Comparison of ENCODE assay signal across 18 cellular contexts in genomic region chr2:70991142-70991541, GRCh38. TPM values are rescaled to one million over a fixed set of nuclear protein-coding genes. Genes with fewer than 3 reads are reported as not detected.
"Had no signal": no experiment of that assay in that cellular context is flagged by ENCODE, and none has a peak within 500 bp of the region (broad histone marks: within the 10 kb centered on the region; RNA-seq: fewer than 3 reads in every experiment).

No MANE protein-coding gene starts in this region.

- DNase-seq: activated CD4-positive, alpha-beta T cell treated with anti-CD3 and anti-CD28 coated beads for 36 hours; central memory CD4-positive, alpha-beta T cell; colonic mucosa; esophagus squamous epithelium; hippocampal formation; stimulated activated CD4-positive, alpha-beta T cell treated with anti-CD3 and anti-CD28 coated beads, Interleukin-4, amount 100 ng/mL, for 1 hour; stimulated activated naive CD4-positive, alpha-beta T cell treated with Interleukin-2 at 50 U/mL for 16 hours; substantia nigra had no signal

- FAIRE-seq: keratinocyte had no signal

- H3K9me3 Mint-ChIP-seq: activated naive CD4-positive, alpha-beta T cell treated with anti-CD3 and anti-CD28 coated beads, Interleukin-2, amount 50 U/mL, for 72 hours; activated T-helper 2 cell treated with anti-CD3 and anti-CD28 coated beads, Interferon-gamma antibody, Interleukin-2, Interleukin-4, amounts not matched to agents 10 μg/mL and 5 μg/mL and 100 μg/mL, durations not matched to agents 14 hours and 24 hours and 36 hours had no signal

- H3K27ac Mint-ChIP-seq: activated T-helper 2 cell treated with anti-CD3 and anti-CD28 coated beads, Interferon-gamma antibody, Interleukin-2, Interleukin-4, amounts not matched to agents 10 μg/mL and 5 μg/mL and 100 μg/mL, durations not matched to agents 14 hours and 24 hours and 36 hours had no signal

- H3K4me3 ChIP-seq: colonic mucosa, esophagus squamous epithelium, tibial nerve had no signal

- H3K27me3 ChIP-seq: colonic mucosa, esophagus squamous epithelium, neutrophil, tibial nerve had no signal

- H3K27ac ChIP-seq: colonic mucosa, esophagus squamous epithelium, neutrophil, tibial nerve had no signal

- H3K4me3 Mint-ChIP-seq: activated CD4-positive, alpha-beta T cell treated with anti-CD3 and anti-CD28 coated beads for 36 hours had no signal

- H3K9me3 ChIP-seq: colonic mucosa, esophagus squamous epithelium, neutrophil, tibial nerve had no signal

- H3K27me3 Mint-ChIP-seq: activated CD4-positive, alpha-beta T cell treated with anti-CD3 and anti-CD28 coated beads for 36 hours had no signal

- ATAC-seq: activated CD4-positive, alpha-beta T cell treated with anti-CD3 and anti-CD28 coated beads for 36 hours; activated naive CD4-positive, alpha-beta T cell treated with anti-CD3 and anti-CD28 coated beads, Interleukin-2, amount 50 U/mL, for 72 hours; SK-N-SH treated with all-trans-retinoic acid at 6 μM for 48 hours had no signal

RNA-seq across cellular contexts. Expression of gene ANKRD53, which starts 12.7 kb away (rescaled TPM):
- total RNA-seq: activated T-helper 2 cell treated with anti-CD3 and anti-CD28 coated beads, Interferon-gamma antibody, Interleukin-2, Interleukin-4, amounts not matched to agents 10 μg/mL and 5 μg/mL and 100 μg/mL, durations not matched to agents 14 hours and 24 hours and 36 hours; T-helper 1 cell treated with Interleukin-12 subunit alpha and Interleukin-12 subunit beta and Interleukin-4 antibody, amounts not matched to agents 30 ng/mL and 1 ng/mL, for 36 hours had no signal
- polyA plus RNA-seq: keratinocyte had no signal

RNA-seq across cellular contexts. Expression of gene ATP6V1B1, which starts 55.4 kb away (rescaled TPM):
- total RNA-seq: activated CD4-positive, alpha-beta T cell treated with anti-CD3 and anti-CD28 coated beads for 36 hours; activated T-helper 2 cell treated with anti-CD3 and anti-CD28 coated beads, Interferon-gamma antibody, Interleukin-2, Interleukin-4, amounts not matched to agents 10 μg/mL and 5 μg/mL and 100 μg/mL, durations not matched to agents 14 hours and 24 hours and 36 hours; colonic mucosa; fibroblast of villous mesenchyme; glomerular endothelial cell; liver; T-helper 1 cell treated with Interleukin-12 subunit alpha and Interleukin-12 subunit beta and Interleukin-4 antibody, amounts not matched to agents 30 ng/mL and 1 ng/mL, for 36 hours had no signal
- polyA plus RNA-seq: keratinocyte, liver had no signal
